ENCODE assay signal across 18 cellular contexts in genomic region chr6:75876152-75876551, GRCh38.
DNase-seq lines count a peak whose midpoint lies in the region; ATAC-seq and TF ChIP-seq lines count a peak whose summit lies in the region.
"Had no signal": no experiment of that assay in that cellular context is flagged by ENCODE, and none has a peak within 500 bp of the region (broad histone marks: within the 10 kb centered on the region; RNA-seq: fewer than 3 reads in every experiment).

No MANE protein-coding gene starts in this region.

- in situ Hi-C loops in IMR-90 (cut with MboI; ENCODE audit: low sequenced_read_pairs) = no loop called here

- DNase-seq in AG10803 (ENCODE audit: low read depth) = peak; percentile 21
- DNase-seq in IMR-90 = no peak
- no peak for DNase-seq in endothelial cell (ENCODE audit: low spot score)
- DNase-seq in SKM-1 treated with dmso at 0.1 percent for 144 hours (lab: John Stamatoyannopoulos, UW; ENCODE audit: unreplicated experiment) = no peak
- DNase-seq in activated CD4-positive, CD25-positive, alpha-beta regulatory T cell treated with anti-CD3 and anti-CD28 coated beads, Interleukin-2, amount 50 U/mL, for 72 hours = no peak
- DNase-seq: 8988T; ACHN; C1 segment of cervical spinal cord; Calu3; CD4-positive, alpha-beta memory T cell; COR-L47; DMS53; DMS79 treated with DMSO at 0.1 percent for 48 hours; GF-D8; GOT3 had no signal

- H3K23ac ChIP-seq in IMR-90 (ENCODE audit: low read depth, low read length) = no peak overlapping the region

- peak overlapping the region; percentile 45 for H3K27ac Mint-ChIP-seq in endothelial cell (ENCODE audit: unreplicated experiment)

- H3K9ac ChIP-seq in IMR-90 (ENCODE audit: low read depth, low read length) = no peak overlapping the region

- ATAC-seq in IMR-90 (ENCODE audit: low read depth) (peak; percentile 64), HG02759 (IDR thresholded peaks at IDR 0.05; ENCODE audit: unreplicated experiment) (no peak)
- ATAC-seq: A549 had no signal

- H2AK5ac ChIP-seq in IMR-90 (ENCODE audit: low read depth, low read length) = no peak overlapping the region

- H3K18ac ChIP-seq in IMR-90 (ENCODE audit: low read depth, low read length) = no peak overlapping the region

- H3K56ac ChIP-seq in IMR-90 (ENCODE audit: extremely low read depth, insufficient read depth, low read length) = no peak overlapping the region

- POLR2A ChIA-PET in IMR-90 (lab: Charles Lee; ENCODE audit: unreplicated experiment) = no interaction called here

- CTCF ChIA-PET in IMR-90 (lab: Yijun Ruan, JAX) = interaction anchor here (0.7 to 2.0 kb wide), 2 partner anchors 18 to 1591 kb away, joined by 3 to 7 read pairs; no protein-coding TSS in a partner anchor

- no peak overlapping the region for H2BK15ac ChIP-seq in IMR-90 (ENCODE audit: low read depth, low read length)

- H3K14ac ChIP-seq in IMR-90 (replicated peaks; ENCODE audit: low read depth, low read length) = no peak overlapping the region

- H3K27me3 ChIP-seq in IMR-90 (ENCODE audit: control insufficient read depth, insufficient read depth, low read length) = no peaks in the 10 kb centered on the region

- H3K9me1 ChIP-seq in IMR-90 (ENCODE audit: insufficient read depth, low read length) = no peaks in the 10 kb centered on the region; the same call in 1 of the 2 replicates

- H3K4me2 ChIP-seq in IMR-90 (ENCODE audit: low read depth, low read length) = no peak overlapping the region
- H3K4me2 ChIP-seq: A549 had no signal

- no peak overlapping the region for H2AFZ ChIP-seq in IMR-90 (replicated peaks; ENCODE audit: low read length, poor library complexity)

- H3K9me3 Mint-ChIP-seq in endothelial cell (ENCODE audit: unreplicated experiment) = no peaks in the 10 kb centered on the region
- H3K9me3 Mint-ChIP-seq: CD4-positive, alpha-beta memory T cell had no signal

- no peak overlapping the region for H2AK9ac ChIP-seq in IMR-90 (replicated peaks; ENCODE audit: low read depth, low read length, poor library complexity)

- no peak for TF ChIP-seq RAD21 in IMR-90 (IDR thresholded peaks at IDR 0.05; ENCODE audit: low read length)

- H3K36me3 ChIP-seq in IMR-90 (ENCODE audit: control insufficient read depth, insufficient read depth, low read length) = peaks cover 5% of the 10 kb centered on the region
- H3K36me3 ChIP-seq: HAP-1 had no signal

- no peak overlapping the region for H3K27ac ChIP-seq in IMR-90 (ENCODE audit: insufficient read depth, low read length)
- H3K27ac ChIP-seq: A549 had no signal

- H3K36me3 Mint-ChIP-seq in endothelial cell (ENCODE audit: low read depth, unreplicated experiment) = peaks cover 33% of the 10 kb centered on the region

- H3K4me3 ChIP-seq in AG10803 (ENCODE audit: low read length) (no peak overlapping the region), IMR-90 (ENCODE audit: insufficient read depth, low read depth, low read length) (no peak overlapping the region)
- H3K4me3 ChIP-seq: A549, HAP-1 had no signal

- H3K79me1 ChIP-seq in IMR-90 (ENCODE audit: low read depth in 1 of 2, low read length in 2 of 2) = no peaks in the 10 kb centered on the region

- H2BK120ac ChIP-seq in IMR-90 (ENCODE audit: low read depth, low read length) = no peak overlapping the region

- H4K20me1 ChIP-seq in IMR-90 (ENCODE audit: insufficient read depth, low read length) = no peaks in the 10 kb centered on the region

- intact Hi-C loops in IMR-90 (cut with micrococcal nuclease) = no loop called here

- no peak overlapping the region for H2BK5ac ChIP-seq in IMR-90 (ENCODE audit: low read depth, low read length, poor library complexity, severe bottlenecking)

- H3K4ac ChIP-seq in IMR-90 (ENCODE audit: low read depth, low read length) = no peak overlapping the region

- TF ChIP-seq CTCF in AG10803 (conservative IDR thresholded peaks at IDR 0.05; ENCODE audit: low read length) (no peak), IMR-90 (conservative IDR thresholded peaks at IDR 0.05; ENCODE audit: low read depth, low read length) (no peak), endothelial cell (IDR thresholded peaks at IDR 0.05; ENCODE audit: unreplicated experiment) (no peak)

- H3K9me3 ChIP-seq in IMR-90 (ENCODE audit: control insufficient read depth, insufficient read depth, low read length) = no peaks in the 10 kb centered on the region
- H3K9me3 ChIP-seq: A549, HAP-1 had no signal

- no TSS peak for BruUV-seq in IMR-90 (replicated peaks; lab: Mats Ljungman, UMichigan)

- H4K8ac ChIP-seq in IMR-90 (ENCODE audit: low read depth in 2 of 2, low read length in 2 of 2) = no peak overlapping the region

- no peak overlapping the region for H3K4me3 Mint-ChIP-seq in endothelial cell (ENCODE audit: unreplicated experiment)
- H3K4me3 Mint-ChIP-seq: CD4-positive, alpha-beta memory T cell had no signal

- H3K27me3 Mint-ChIP-seq in endothelial cell (ENCODE audit: unreplicated experiment) = peaks cover 1% of the 10 kb centered on the region
- H3K27me3 Mint-ChIP-seq: CD4-positive, alpha-beta memory T cell had no signal

- H3K4me1 ChIP-seq in IMR-90 (ENCODE audit: control insufficient read depth, insufficient read depth, low read length) = peaks cover 2% of the 10 kb centered on the region; the same call in 1 of the 2 replicates
- H3K4me1 ChIP-seq: A549, HAP-1 had no signal

- dilution Hi-C loops in IMR-90 (cut with HindIII; ENCODE audit: low sequenced_read_pairs, unreplicated experiment) = no loop called here

- no peak overlapping the region for H4K5ac ChIP-seq in IMR-90 (ENCODE audit: low read depth, low read length)

- no peak overlapping the region for H2BK20ac ChIP-seq in IMR-90 (ENCODE audit: low read depth, low read length)

- H4K91ac ChIP-seq in IMR-90 (ENCODE audit: insufficient read depth, low read depth, low read length) = no peak overlapping the region

- TF ChIP-seq POLR2A in IMR-90 (IDR thresholded peaks at IDR 0.05; ENCODE audit: low read depth, low read length) = no peak

- no peaks in the 10 kb centered on the region for H3K4me1 Mint-ChIP-seq in endothelial cell (ENCODE audit: unreplicated experiment)
- H3K4me1 Mint-ChIP-seq: CD4-positive, alpha-beta memory T cell had no signal

TF ChIP-seq in IMR-90, 13 proteins besides CTCF, POLR2A, EP300 and RAD21:
- TF ChIP-seq MAFK (IDR thresholded peaks at IDR 0.05; ENCODE audit: low read depth, low read length) = no peak
- no peak for TF ChIP-seq CEBPB (IDR thresholded peaks at IDR 0.05; ENCODE audit: low read depth, low read length)
- no peak for TF ChIP-seq BHLHE40 (IDR thresholded peaks at IDR 0.05; ENCODE audit: low read depth, low read length)
- no peak for TF ChIP-seq RFX5 (IDR thresholded peaks at IDR 0.05; ENCODE audit: low read depth, low read length)
- no peak for TF ChIP-seq NFE2L2 (IDR thresholded peaks at IDR 0.05; ENCODE audit: low read depth, low read length)
- TF ChIP-seq ELK1 (IDR thresholded peaks at IDR 0.05; ENCODE audit: borderline replicate concordance, low read depth, low read length) = no peak
- TF ChIP-seq FOS (IDR thresholded peaks at IDR 0.05; ENCODE audit: low read depth, low read length) = no peak
- no peak for TF ChIP-seq RCOR1 (IDR thresholded peaks at IDR 0.05; ENCODE audit: insufficient replicate concordance, low read length)
- no peak for TF ChIP-seq SMC3 (IDR thresholded peaks at IDR 0.05; ENCODE audit: low read depth, low read length)
- TF ChIP-seq CHD1 (IDR thresholded peaks at IDR 0.05; ENCODE audit: low read depth, low read length) = no peak
- no peak for TF ChIP-seq MXI1 (IDR thresholded peaks at IDR 0.05; ENCODE audit: borderline replicate concordance, low read depth, low read length)
- no peak for TF ChIP-seq USF2 (IDR thresholded peaks at IDR 0.05; ENCODE audit: low read depth, low read length)
- TF ChIP-seq MAZ (IDR thresholded peaks at IDR 0.05; ENCODE audit: borderline replicate concordance, low read depth, low read length) = no peak
TF ChIP-seq in IMR-90: peak in this region for 0.
